8 cellular contexts compared by ENCODE assay signal in genomic region chr6:154615483-154616025, GRCh38.
DNase-seq lines count a peak whose midpoint lies in the region; ATAC-seq and TF ChIP-seq lines count a peak whose summit lies in the region.

No MANE protein-coding gene starts in this region.

- peaks cover 0 to 7% of the 10 kb centered on the region in 2 donors for H3K27me3 Mint-ChIP-seq in T-cell
- H3K27me3 Mint-ChIP-seq in activated T-helper 2 cell treated with anti-CD3 and anti-CD28 coated beads, Interferon-gamma antibody, Interleukin-2, Interleukin-4, amounts not matched to agents 10 μg/mL and 5 μg/mL and 100 μg/mL, durations not matched to agents 14 hours and 24 hours and 36 hours (ENCODE audit: low read depth) = peaks cover 3% of the 10 kb centered on the region

- H3K4me1 Mint-ChIP-seq in T-cell = peaks cover 0 to 5% (median 3%) of the 10 kb centered on the region in 3 donors
- peaks cover 12% of the 10 kb centered on the region for H3K4me1 Mint-ChIP-seq in activated T-helper 2 cell treated with anti-CD3 and anti-CD28 coated beads, Interferon-gamma antibody, Interleukin-2, Interleukin-4, amounts not matched to agents 10 μg/mL and 5 μg/mL and 100 μg/mL, durations not matched to agents 14 hours and 24 hours and 36 hours (ENCODE audit: low read depth)

- H3K27ac ChIP-seq in brain microvascular endothelial cell (no peak overlapping the region), left lung (no peak overlapping the region)

- in situ Hi-C loops in brain microvascular endothelial cell (cut with HindIII; ENCODE audit: low pct_ligation_motif_present, low sequenced_read_pairs) = no loop called here

- intact Hi-C loops in left lung (cut with DNase I) = no loop called here
- intact Hi-C loops in activated T-helper 2 cell treated with anti-CD3 and anti-CD28 coated beads, Interferon-gamma antibody, Interleukin-2, Interleukin-4, amounts not matched to agents 10 μg/mL and 5 μg/mL and 100 μg/mL, durations not matched to agents 14 hours and 24 hours and 36 hours (cut with micrococcal nuclease) = no loop called here

- no peaks in the 10 kb centered on the region for H3K9me3 ChIP-seq in left lung

- H3K27ac Mint-ChIP-seq in T-cell = no peak overlapping the region
- H3K27ac Mint-ChIP-seq in activated T-helper 2 cell treated with anti-CD3 and anti-CD28 coated beads, Interferon-gamma antibody, Interleukin-2, Interleukin-4, amounts not matched to agents 10 μg/mL and 5 μg/mL and 100 μg/mL, durations not matched to agents 14 hours and 24 hours and 36 hours = no peak overlapping the region

- H3K4me1 ChIP-seq in left lung = no peaks in the 10 kb centered on the region

- H3K9me3 Mint-ChIP-seq in T-cell = no peaks in the 10 kb centered on the region
- no peaks in the 10 kb centered on the region for H3K9me3 Mint-ChIP-seq in activated T-helper 2 cell treated with anti-CD3 and anti-CD28 coated beads, Interferon-gamma antibody, Interleukin-2, Interleukin-4, amounts not matched to agents 10 μg/mL and 5 μg/mL and 100 μg/mL, durations not matched to agents 14 hours and 24 hours and 36 hours

- ATAC-seq in left lung = peak; percentile 72
- no peak for ATAC-seq in GM19351 (IDR thresholded peaks at IDR 0.05; ENCODE audit: unreplicated experiment)
- ATAC-seq in HG03175 (IDR thresholded peaks at IDR 0.05; ENCODE audit: unreplicated experiment) = no peak
- ATAC-seq in T-cell (replicated peaks in 1 of 4) = no peak

- H3K36me3 ChIP-seq in brain microvascular endothelial cell (replicated peaks) (no peaks in the 10 kb centered on the region), left lung (no peaks in the 10 kb centered on the region)

- H3K4me3 ChIP-seq in brain microvascular endothelial cell (ENCODE audit: low read depth, low read length) (no peak overlapping the region), left lung (no peak overlapping the region)

- H3K36me3 Mint-ChIP-seq in T-cell = no peaks in the 10 kb centered on the region
- H3K36me3 Mint-ChIP-seq in activated T-helper 2 cell treated with anti-CD3 and anti-CD28 coated beads, Interferon-gamma antibody, Interleukin-2, Interleukin-4, amounts not matched to agents 10 μg/mL and 5 μg/mL and 100 μg/mL, durations not matched to agents 14 hours and 24 hours and 36 hours (ENCODE audit: low read depth) = no peaks in the 10 kb centered on the region

- TF ChIP-seq CTCF in brain microvascular endothelial cell (IDR thresholded peaks at IDR 0.05; ENCODE audit: low read depth, low read length, missing control alignments) = peak; percentile 30
- no peak for TF ChIP-seq CTCF in left lung (IDR thresholded peaks at IDR 0.05)

- POLR2A ChIA-PET in T-cell (lab: Charles Lee) = no interaction called here

- CTCF ChIA-PET in T-cell (lab: Charles Lee) = no interaction called here

- DNase-seq in DMS153 treated with DMSO at 0.1 percent for 48 hours (lab: John Stamatoyannopoulos, UW; ENCODE audit: unreplicated experiment) (peak; percentile 51), NCI-H2107 (lab: John Stamatoyannopoulos, UW) (peak; percentile 88), brain microvascular endothelial cell (peak; percentile 59), left lung (peak; percentile 72 to 85), T-cell (no peak)
- no peak for DNase-seq in activated T-helper 2 cell treated with anti-CD3 and anti-CD28 coated beads, Interferon-gamma antibody, Interleukin-2, Interleukin-4, amounts not matched to agents 10 μg/mL and 5 μg/mL and 100 μg/mL, durations not matched to agents 14 hours and 24 hours and 36 hours (ENCODE audit: low spot score)

- H3K4me3 Mint-ChIP-seq in T-cell = no peak overlapping the region
- H3K4me3 Mint-ChIP-seq in activated T-helper 2 cell treated with anti-CD3 and anti-CD28 coated beads, Interferon-gamma antibody, Interleukin-2, Interleukin-4, amounts not matched to agents 10 μg/mL and 5 μg/mL and 100 μg/mL, durations not matched to agents 14 hours and 24 hours and 36 hours (ENCODE audit: low read depth) = no peak overlapping the region

- no peaks in the 10 kb centered on the region for H3K27me3 ChIP-seq in brain microvascular endothelial cell (replicated peaks)
- H3K27me3 ChIP-seq in left lung = no peaks in the 10 kb centered on the region

Comparison
In these comparisons a context has a peak if more than half of its experiments do, and no peak if none do; other contexts are left out.
1. DNase-seq: peak in DMS153 treated with DMSO at 0.1 percent for 48 hours (single experiment), NCI-H2107 (single experiment), brain microvascular endothelial cell (single experiment) and left lung (2 of 2); none in T-cell (0 of 34) and activated T-helper 2 cell treated with anti-CD3 and anti-CD28 coated beads, Interferon-gamma antibody, Interleukin-2, Interleukin-4, amounts not matched to agents 10 μg/mL and 5 μg/mL and 100 μg/mL, durations not matched to agents 14 hours and 24 hours and 36 hours (single experiment).